In genomic region chr15:89416339-89417183, GRCh38 we compare ENCODE assay signal across 8 cellular contexts.
A peak's percentile ranks its signal among the peaks of the same experiment; 100 is the strongest.
DNase-seq lines count a peak whose midpoint lies in the region; ATAC-seq and TF ChIP-seq lines count a peak whose summit lies in the region.

No MANE protein-coding gene starts in this region.

- no peak overlapping the region for H3K27ac ChIP-seq in psoas muscle

- TF ChIP-seq CTCF in psoas muscle (IDR thresholded peaks at IDR 0.05): peak; percentile 63

- no peaks in the 10 kb centered on the region for H3K4me1 ChIP-seq in psoas muscle

- 4 to 8% (median 5%) methylated on average over 46 to 47 of the region's 47 CpGs for WGBS in psoas muscle, 3 donors

- no peaks in the 10 kb centered on the region for H3K36me3 ChIP-seq in psoas muscle (ENCODE audit: insufficient read depth in 1 of 2, low read depth in 1 of 2)

- H3K27me3 ChIP-seq in psoas muscle (ENCODE audit: insufficient read depth in 3 of 3, low read length in 2 of 3): peaks cover 0 to 99% (median 37%) of the 10 kb centered on the region in 3 donors

- ATAC-seq in GM21515 (IDR thresholded peaks at IDR 0.05; ENCODE audit: unreplicated experiment) (peak; percentile 72), psoas muscle (peak; percentile 70 to 89 (median 80))

- intact Hi-C loops in psoas muscle (cut with DNase I): no loop called here

- no peaks in the 10 kb centered on the region for H3K9me3 ChIP-seq in psoas muscle

- DNase-seq in Daoy (ENCODE audit: low read depth): peak; percentile 81
- DNase-seq in HuH-7 (ENCODE audit: low spot score): peak; percentile 97
- DNase-seq in RPMI7951 (ENCODE audit: low read depth): peak; percentile 60
- DNase-seq in activated T-helper 1 cell treated with anti-CD3 and anti-CD28 coated beads, Interleukin-2, amount 50 U/mL, for 16 hours (ENCODE audit: low read depth in 1 of 2, low spot score in 1 of 2): peak; percentile 24 to 36
- DNase-seq in germinal center (ENCODE audit: low spot score): peak; percentile 91
- peak; percentile 44 to 72 for DNase-seq in psoas muscle
- no peak for DNase-seq in inferior parietal cortex (ENCODE audit: extremely low spot score)

- no peak overlapping the region for H3K4me3 ChIP-seq in psoas muscle
